1 cellular context compared by ENCODE assay signal in genomic region chr6:35089935-35090505, GRCh38.
TF ChIP-seq lines count a peak whose summit lies in the region.

No MANE protein-coding gene starts in this region.

TF ChIP-seq in HCT116, 20 proteins besides CTCF, POLR2A, EP300 and RAD21 (continued from another document):
- TF ChIP-seq REST (IDR thresholded peaks at IDR 0.05; ENCODE audit: low read depth) (no peak), SP1 (IDR thresholded peaks at IDR 0.05; ENCODE audit: low read depth) (no peak), ELF1 (IDR thresholded peaks at IDR 0.05; ENCODE audit: borderline replicate concordance, low read depth) (no peak), MAX (IDR thresholded peaks at IDR 0.05) (no peak)
